In the genomic region with DNA sequence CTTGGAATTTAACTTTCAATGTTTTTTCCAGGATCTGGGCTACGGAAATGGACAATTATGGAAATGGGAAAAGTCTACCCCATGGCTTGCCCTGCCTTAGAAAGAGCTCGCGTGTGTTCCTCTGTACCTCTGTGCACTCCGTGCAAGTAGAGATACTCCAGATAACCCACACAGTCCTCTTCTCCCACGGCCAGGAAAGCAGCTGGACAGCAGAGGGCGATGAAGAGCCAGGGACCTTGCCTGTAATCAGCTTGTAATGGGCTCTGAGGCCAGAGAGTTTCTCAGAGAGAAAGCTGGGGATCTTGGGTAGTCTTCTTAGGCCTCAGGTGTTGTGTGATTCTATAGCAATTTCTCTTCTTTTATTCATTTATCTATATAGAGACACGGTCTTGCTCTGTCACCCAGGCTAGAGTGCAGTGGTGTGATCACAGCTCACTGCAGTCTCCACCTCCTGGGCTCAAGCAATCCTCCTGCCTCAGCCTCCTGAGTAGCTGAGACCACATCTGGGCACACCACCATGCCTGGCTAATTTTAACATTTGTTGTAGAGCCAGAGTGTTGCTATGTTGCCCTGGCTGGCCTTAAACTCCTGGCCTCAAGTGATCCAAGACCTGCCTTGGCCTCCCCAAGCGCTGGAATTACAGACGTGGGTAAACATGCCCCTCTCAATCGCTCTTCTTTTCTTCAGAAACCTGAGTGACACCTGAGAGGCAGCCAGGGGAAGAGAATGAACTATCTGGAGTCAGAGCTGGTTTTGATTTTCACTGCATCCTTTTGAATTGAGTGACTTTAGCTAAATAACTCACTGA, we compare ENCODE assay signal across 1 cellular context.
A peak's percentile ranks its signal among the peaks of the same experiment; 100 is the strongest.
TF ChIP-seq lines count a peak whose summit lies in the region.

No MANE protein-coding gene starts in this region.

TF ChIP-seq in IMR-90, 13 proteins besides CTCF, POLR2A, EP300 and RAD21:
- TF ChIP-seq, protein P1, sequence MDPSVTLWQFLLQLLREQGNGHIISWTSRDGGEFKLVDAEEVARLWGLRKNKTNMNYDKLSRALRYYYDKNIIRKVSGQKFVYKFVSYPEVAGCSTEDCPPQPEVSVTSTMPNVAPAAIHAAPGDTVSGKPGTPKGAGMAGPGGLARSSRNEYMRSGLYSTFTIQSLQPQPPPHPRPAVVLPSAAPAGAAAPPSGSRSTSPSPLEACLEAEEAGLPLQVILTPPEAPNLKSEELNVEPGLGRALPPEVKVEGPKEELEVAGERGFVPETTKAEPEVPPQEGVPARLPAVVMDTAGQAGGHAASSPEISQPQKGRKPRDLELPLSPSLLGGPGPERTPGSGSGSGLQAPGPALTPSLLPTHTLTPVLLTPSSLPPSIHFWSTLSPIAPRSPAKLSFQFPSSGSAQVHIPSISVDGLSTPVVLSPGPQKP (IDR thresholded peaks at IDR 0.05; ENCODE audit: borderline replicate concordance, low read depth, low read length), result no peak
- peak; percentile 92 for TF ChIP-seq SMC3 (IDR thresholded peaks at IDR 0.05; ENCODE audit: low read depth, low read length)
- no peak for TF ChIP-seq MAFK (IDR thresholded peaks at IDR 0.05; ENCODE audit: low read depth, low read length)
